In the genomic region with DNA sequence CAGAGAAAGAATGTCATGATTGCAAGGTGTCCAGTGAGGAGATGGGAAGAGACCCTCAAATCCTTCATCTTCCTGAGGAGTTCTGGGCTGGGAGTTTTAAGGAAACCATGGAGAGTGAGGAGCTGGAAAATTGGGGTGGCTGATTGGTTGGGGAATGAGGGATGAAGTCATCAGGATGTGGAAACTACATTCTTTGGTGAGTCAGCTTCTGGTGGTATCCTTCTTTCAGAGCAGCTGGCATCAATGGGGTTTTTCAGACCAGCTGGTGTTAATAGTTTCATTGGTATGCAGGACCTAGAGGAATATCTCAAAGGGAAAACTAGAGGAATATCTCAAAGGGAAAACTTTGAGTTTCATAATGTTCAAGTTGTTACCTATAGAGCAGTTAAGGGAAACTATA, we compare ENCODE assay signal across 17 cellular contexts.
DNase-seq lines count a peak whose midpoint lies in the region; ATAC-seq and TF ChIP-seq lines count a peak whose summit lies in the region.
"Had no signal": no experiment of that assay in that cellular context is flagged by ENCODE, and none has a peak within 500 bp of the region (broad histone marks: within the 10 kb centered on the region; RNA-seq: fewer than 3 reads in every experiment).

No MANE protein-coding gene starts in this region.

- no peaks in the 10 kb centered on the region for H3K9me3 ChIP-seq in HUES48 (ENCODE audit: control insufficient read depth, insufficient read depth, low read length)
- H3K9me3 ChIP-seq: esophagus squamous epithelium, suprapubic skin had no signal

- no peak overlapping the region for H3K27ac ChIP-seq in HUES48 (ENCODE audit: low read depth, low read length)
- H3K27ac ChIP-seq: esophagus squamous epithelium, suprapubic skin had no signal

- no peaks in the 10 kb centered on the region for H3K36me3 ChIP-seq in HUES48 (ENCODE audit: control insufficient read depth, insufficient read depth, low read length)

- H3K4me3 ChIP-seq in AG09309 (ENCODE audit: control insufficient read depth, low read depth, low read length) (no peak overlapping the region), HUES48 (ENCODE audit: low read depth, low read length) (no peak overlapping the region), cardiac fibroblast (replicated peaks in 1 of 2; ENCODE audit: low read depth in 2 of 2, low read length in 2 of 2) (no peak overlapping the region)
- H3K4me3 ChIP-seq: esophagus squamous epithelium, suprapubic skin had no signal

- no peak for ATAC-seq in HG03139 (IDR thresholded peaks at IDR 0.05; ENCODE audit: unreplicated experiment)
- ATAC-seq: naive thymus-derived CD8-positive, alpha-beta T cell had no signal

- peak overlapping the region; percentile 17; the same call in 1 of the 2 replicates for H3K9ac ChIP-seq in HUES48 (ENCODE audit: low read depth, low read length)

- DNase-seq in AG09309 (ENCODE audit: low read depth) = peak; percentile 74
- peak; percentile 82 to 89 for DNase-seq in cardiac fibroblast (ENCODE audit: low read depth in 2 of 2)
- peak; percentile 85 for DNase-seq in kidney glomerular epithelial cell (lab: John Stamatoyannopoulos, UW)
- DNase-seq in NCI-H1092 (lab: John Stamatoyannopoulos, UW) = no peak
- no peak for DNase-seq in NCI-H2196 (lab: John Stamatoyannopoulos, UW; ENCODE audit: unreplicated experiment)
- DNase-seq in NCI-H2029 (lab: John Stamatoyannopoulos, UW) = no peak
- DNase-seq: activated B cell treated with CpG ODN at 0.5 μM for 24 hours; activated naive CD4-positive, alpha-beta T cell treated with anti-CD3 and anti-CD28 coated beads, Interleukin-2, amount 50 U/mL, for 16 hours; CD4-positive, CD25-positive, alpha-beta regulatory T cell; esophagus squamous epithelium; naive thymus-derived CD8-positive, alpha-beta T cell; NCI-H1417; OCI-M1; stimulated activated CD4-positive, alpha-beta T cell treated with anti-CD3 and anti-CD28 coated beads, Interleukin-2, amount 100 ng/mL, for 48 hours had no signal

- H3K27me3 ChIP-seq in HUES48 (ENCODE audit: control insufficient read depth, insufficient read depth, low read length) = no peaks in the 10 kb centered on the region
- H3K27me3 ChIP-seq: esophagus squamous epithelium, suprapubic skin had no signal

- TF ChIP-seq CTCF in AG09309 (IDR thresholded peaks at IDR 0.05; ENCODE audit: control insufficient read depth, insufficient read depth, low read depth, low read length, missing control alignments) = no peak
- TF ChIP-seq CTCF in cardiac fibroblast (IDR thresholded peaks at IDR 0.05; ENCODE audit: low read depth, low read length) = no peak

- peaks cover 11% of the 10 kb centered on the region; the same call in 1 of the 2 replicates for H3K4me1 ChIP-seq in HUES48 (ENCODE audit: control insufficient read depth, insufficient read depth, low read length)
- H3K4me1 ChIP-seq: esophagus squamous epithelium, suprapubic skin had no signal

Comparison
In these comparisons a context has a peak if more than half of its experiments do, and no peak if none do; other contexts are left out.
1. DNase-seq: peak in AG09309 (single experiment), cardiac fibroblast (2 of 2) and kidney glomerular epithelial cell (single experiment); none in NCI-H1092 (single experiment), NCI-H2196 (single experiment) and NCI-H2029 (single experiment).